ENCODE assay signal across 26 cellular contexts in genomic region chr13:105255472-105255871, GRCh38.
A peak's percentile ranks its signal among the peaks of the same experiment; 100 is the strongest.
DNase-seq lines count a peak whose midpoint lies in the region; ATAC-seq, FAIRE-seq and TF ChIP-seq lines count a peak whose summit lies in the region.
"Had no signal": no experiment of that assay in that cellular context is flagged by ENCODE, and none has a peak within 500 bp of the region (broad histone marks: within the 10 kb centered on the region; RNA-seq: fewer than 3 reads in every experiment).

No MANE protein-coding gene starts in this region.

- in situ Hi-C loops in SK-MEL-5 (cut with HindIII; ENCODE audit: low pct_unique_long_range_greater_than_20kb, low sequenced_read_pairs) = no loop called here

- TF ChIP-seq CTCF in ovary (IDR thresholded peaks at IDR 0.05) (no peak), type B pancreatic cell (conservative IDR thresholded peaks at IDR 0.05) (no peak)

- H3K27ac Mint-ChIP-seq in type B pancreatic cell = no peak overlapping the region
- H3K27ac Mint-ChIP-seq: CD14-positive monocyte; CD4-positive, alpha-beta T cell; CD8-positive, alpha-beta memory T cell; GM23338; H9 had no signal

- peaks cover 4% of the 10 kb centered on the region for H3K9me3 Mint-ChIP-seq in type B pancreatic cell
- H3K9me3 Mint-ChIP-seq: CD4-positive, alpha-beta T cell; GM23338; H9 had no signal

- WGBS in ovary, 3 donors = 34 to 55% (median 49%) methylated on average over 1 of the region's 1 CpG

- no peak for TF ChIP-seq POLR2A in ovary (IDR thresholded peaks at IDR 0.05)

- no peak overlapping the region for H3K4me3 ChIP-seq in ovary
- H3K4me3 ChIP-seq: A549; BLaER1 treated with 17β-estradiol and CSF1 and Interleukin-3, amounts not matched to agents 10 nM and 100 nM; GM23338 had no signal

- H3K27me3 Mint-ChIP-seq in type B pancreatic cell = no peaks in the 10 kb centered on the region
- H3K27me3 Mint-ChIP-seq: CD4-positive, alpha-beta T cell; CD8-positive, alpha-beta memory T cell had no signal

- H3K36me3 ChIP-seq in ovary = no peaks in the 10 kb centered on the region
- H3K36me3 ChIP-seq: BE2C; BLaER1 treated with 17β-estradiol and CSF1 and Interleukin-3, amounts not matched to agents 10 nM and 100 nM had no signal

- TF ChIP-seq EP300 in ovary (IDR thresholded peaks at IDR 0.05) = no peak

- DNase-seq in SK-MEL-5 (ENCODE audit: low read depth, low spot score) = peak; percentile 58
- peak; percentile 37 for DNase-seq in epidermal melanocyte (ENCODE audit: insufficient read length, low spot score)
- DNase-seq in sciatic nerve (ENCODE audit: low spot score) = no peak
- no peak for DNase-seq in ovary
- DNase-seq in type B pancreatic cell (ENCODE audit: extremely low spot score, unreplicated experiment) = no peak
- no peak for DNase-seq in frontal cortex (ENCODE audit: low spot score in 2 of 2)
- DNase-seq: 8988T; ACHN; AML-193; BE2C; Calu3; CD4-positive, alpha-beta T cell; CD8-positive, alpha-beta memory T cell; COR-L47; DMS53; DMS79 treated with DMSO at 0.1 percent for 48 hours; GF-D8; H9 had no signal

- no peaks in the 10 kb centered on the region for H3K27me3 ChIP-seq in ovary
- H3K27me3 ChIP-seq: BE2C; BLaER1 treated with 17β-estradiol and CSF1 and Interleukin-3, amounts not matched to agents 10 nM and 100 nM had no signal

- H3K4me1 Mint-ChIP-seq in type B pancreatic cell (ENCODE audit: unreplicated experiment) = no peaks in the 10 kb centered on the region
- H3K4me1 Mint-ChIP-seq: CD14-positive monocyte; CD8-positive, alpha-beta memory T cell; GM23338 had no signal

- FAIRE-seq in frontal cortex (lab: Jason Lieb, UNC) = no peak
- FAIRE-seq: A549, GM12891, GM18507 had no signal

- H3K36me3 Mint-ChIP-seq in type B pancreatic cell = no peaks in the 10 kb centered on the region
- H3K36me3 Mint-ChIP-seq: CD14-positive monocyte; CD8-positive, alpha-beta memory T cell had no signal

- H3K9me3 ChIP-seq in ovary = no peaks in the 10 kb centered on the region
- H3K9me3 ChIP-seq: A549; BE2C; BLaER1 treated with 17β-estradiol and CSF1 and Interleukin-3, amounts not matched to agents 10 nM and 100 nM had no signal

- no peak overlapping the region for H3K4me3 Mint-ChIP-seq in type B pancreatic cell
- H3K4me3 Mint-ChIP-seq: CD14-positive monocyte; CD4-positive, alpha-beta T cell; CD8-positive, alpha-beta memory T cell; GM23338; H9 had no signal

- intact Hi-C loops in sciatic nerve (cut with DNase I) (no loop called here), ovary (cut with DNase I) (no loop called here)

- ATAC-seq in sciatic nerve (peak; percentile 80), GM19324 (IDR thresholded peaks at IDR 0.05; ENCODE audit: low FRiP score, unreplicated experiment) (no peak)
- ATAC-seq: A549, GM23338, HCT116 had no signal

- H3K4me1 ChIP-seq in ovary (ENCODE audit: insufficient read depth) = no peaks in the 10 kb centered on the region
- H3K4me1 ChIP-seq: A549, BE2C had no signal

- no peak overlapping the region for H3K27ac ChIP-seq in ovary
- H3K27ac ChIP-seq: A549; BLaER1 treated with 17β-estradiol and CSF1 and Interleukin-3, amounts not matched to agents 10 nM and 100 nM had no signal

Comparison
In these comparisons a context has a peak if more than half of its experiments do, and no peak if none do; other contexts are left out.
1. DNase-seq: peak in SK-MEL-5 (single experiment) and epidermal melanocyte (single experiment); none in sciatic nerve (single experiment), ovary (0 of 5), type B pancreatic cell (single experiment) and frontal cortex (0 of 2).